ENCODE assay signal across 9 cellular contexts in the genomic region with DNA sequence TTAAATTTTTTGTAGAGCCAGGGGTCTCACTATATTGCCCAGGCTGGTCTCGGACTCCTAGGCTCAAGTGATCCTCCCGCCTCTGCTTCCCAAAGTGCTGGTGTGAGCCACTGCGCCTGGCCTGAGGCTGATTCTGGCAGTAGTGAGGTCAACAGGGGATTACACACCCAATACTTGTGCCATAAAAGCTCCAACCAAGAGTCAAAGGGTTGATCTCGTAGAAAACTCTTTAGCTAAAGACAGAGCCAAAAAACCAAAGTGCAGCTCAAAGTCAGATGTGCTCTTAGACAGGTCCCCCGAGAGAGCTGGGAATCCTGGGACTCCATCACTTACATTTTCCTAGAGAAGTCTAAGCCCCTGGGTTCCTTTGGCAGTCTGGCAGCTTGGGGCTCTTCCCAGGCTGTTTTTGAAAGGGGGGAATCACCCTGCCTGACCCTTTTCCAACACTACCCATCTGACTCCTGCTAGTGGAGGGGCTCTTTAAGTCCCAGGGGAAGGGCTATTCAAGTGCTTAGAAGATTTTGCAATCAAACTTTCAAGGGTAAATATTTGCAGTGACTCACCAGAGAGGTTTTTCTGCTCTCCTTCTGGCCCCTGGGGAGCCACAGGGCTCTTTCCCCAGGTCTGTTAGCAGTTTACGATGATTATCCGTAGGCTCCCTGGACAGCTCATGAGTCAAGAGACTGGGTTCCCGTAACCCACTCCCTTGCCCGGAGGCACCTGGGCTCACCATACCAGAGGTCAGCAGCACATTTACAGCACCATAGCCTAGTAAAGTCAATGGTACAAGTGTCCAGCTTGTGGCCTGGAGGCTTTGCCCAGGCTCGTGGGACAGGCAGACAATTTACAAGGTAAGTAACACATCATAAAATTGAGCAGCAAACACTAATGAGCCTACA.
DNase-seq lines count a peak whose midpoint lies in the region; ATAC-seq and TF ChIP-seq lines count a peak whose summit lies in the region.
"Had no signal": no experiment of that assay in that cellular context is flagged by ENCODE, and none has a peak within 500 bp of the region (broad histone marks: within the 10 kb centered on the region; RNA-seq: fewer than 3 reads in every experiment).

No MANE protein-coding gene starts in this region.

- no peak for TF ChIP-seq CTCF in fibroblast of mammary gland (conservative IDR thresholded peaks at IDR 0.05; ENCODE audit: control insufficient read depth, insufficient read depth, low read depth, low read length)
- TF ChIP-seq CTCF in suprapubic skin (IDR thresholded peaks at IDR 0.05), result no peak

- TF ChIP-seq EP300 in suprapubic skin (IDR thresholded peaks at IDR 0.05), result no peak

- TF ChIP-seq POLR2A in suprapubic skin (IDR thresholded peaks at IDR 0.05), result no peak

- no peaks in the 10 kb centered on the region for H3K9me3 ChIP-seq in suprapubic skin
- H3K9me3 ChIP-seq: tibial artery had no signal

- no peak for ATAC-seq in GM19023 (IDR thresholded peaks at IDR 0.05; ENCODE audit: unreplicated experiment)

- H3K27ac ChIP-seq in suprapubic skin, result no peak overlapping the region

- H3K36me3 ChIP-seq in suprapubic skin, result no peaks in the 10 kb centered on the region
- H3K36me3 ChIP-seq: tibial artery had no signal

- H3K4me3 ChIP-seq in fibroblast of mammary gland (ENCODE audit: control insufficient read depth, low read depth, low read length), result no peak overlapping the region
- H3K4me3 ChIP-seq in suprapubic skin, result no peak overlapping the region
- H3K4me3 ChIP-seq: tibial artery had no signal

- no peaks in the 10 kb centered on the region for H3K27me3 ChIP-seq in suprapubic skin
- H3K27me3 ChIP-seq: tibial artery had no signal

- WGBS in suprapubic skin, result 79% methylated on average over 10 of the region's 10 CpGs

- H3K4me1 ChIP-seq in suprapubic skin, result peaks cover 21% of the 10 kb centered on the region

- DNase-seq in DMS 273 (lab: John Stamatoyannopoulos, UW; ENCODE audit: unreplicated experiment), result peak; percentile 39
- DNase-seq in DMS 273 treated with DMSO at 0.1 percent for 48 hours (lab: John Stamatoyannopoulos, UW), result no peak
- peak; percentile 96 for DNase-seq in NCI-H69 (lab: John Stamatoyannopoulos, UW)
- peak; percentile 99 for DNase-seq in fibroblast of mammary gland (ENCODE audit: low read depth)
- DNase-seq in stromal cell of bone marrow (ENCODE audit: low read depth), result peak; percentile 88
- no peak for DNase-seq in mesenteric fat pad (ENCODE audit: low spot score)
- no peak for DNase-seq in suprapubic skin (ENCODE audit: low spot score in 2 of 2)

Comparison
In these comparisons a context has a peak if more than half of its experiments do, and no peak if none do; other contexts are left out.
1. DNase-seq: peak in DMS 273 (single experiment), NCI-H69 (single experiment), fibroblast of mammary gland (single experiment) and stromal cell of bone marrow (single experiment); none in DMS 273 treated with DMSO at 0.1 percent for 48 hours (single experiment), mesenteric fat pad (single experiment) and suprapubic skin (0 of 2).